9 cellular contexts compared by ENCODE assay signal in the genomic region with DNA sequence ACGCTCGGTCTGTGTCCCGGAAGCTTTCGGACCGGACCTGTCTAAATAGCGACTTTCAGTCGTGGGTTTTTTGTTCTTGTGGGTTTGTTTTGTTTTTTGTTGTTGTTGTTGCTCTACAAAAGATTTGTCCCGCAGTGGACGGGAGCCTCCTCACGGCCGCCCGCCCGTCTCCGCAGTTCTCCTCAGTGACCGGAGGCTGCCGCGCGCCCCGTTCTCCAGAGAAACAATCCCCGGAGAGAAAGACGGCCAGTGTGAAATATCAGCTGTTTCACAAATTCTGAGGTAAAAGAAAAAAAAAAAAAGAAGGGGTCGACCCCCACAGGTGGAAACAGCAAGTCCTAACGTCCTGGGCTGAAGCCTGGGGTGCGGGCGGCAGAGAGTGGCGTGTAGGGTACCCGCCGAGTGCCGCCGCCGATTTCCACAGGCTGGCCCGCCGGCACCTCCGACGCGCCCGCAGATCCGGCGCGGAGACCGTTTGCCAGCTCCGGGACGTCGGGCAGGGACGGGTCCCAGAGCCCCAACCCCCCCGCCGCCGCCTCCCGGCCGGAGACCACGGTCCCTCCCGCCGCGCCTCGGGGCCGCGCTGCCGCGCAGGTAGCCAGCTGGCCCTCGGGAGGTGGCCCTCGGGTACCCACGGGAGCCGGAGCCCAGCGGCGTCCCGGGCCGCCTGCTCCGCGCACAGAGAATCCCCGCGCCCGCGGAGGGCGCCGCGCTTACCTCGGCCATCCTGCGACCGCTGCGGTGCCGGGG. TPM values are rescaled to one million over a fixed set of nuclear protein-coding genes. Genes with fewer than 3 reads are reported as not detected.
DNase-seq lines count a peak whose midpoint lies in the region; TF ChIP-seq lines count a peak whose summit lies in the region.
"Had no signal": no experiment of that assay in that cellular context is flagged by ENCODE, and none has a peak within 500 bp of the region (broad histone marks: within the 10 kb centered on the region; RNA-seq: fewer than 3 reads in every experiment).

No MANE protein-coding gene starts in this region.

- H2AFZ ChIP-seq in neural cell (ENCODE audit: low read depth, low read length) (no peak overlapping the region), Karpas-422 (ENCODE audit: low read length) (no peak overlapping the region)

- no peak for TF ChIP-seq CTCF in BJ (IDR thresholded peaks at IDR 0.05; ENCODE audit: insufficient read depth, low read depth, low read length)
- TF ChIP-seq CTCF in esophagus muscularis mucosa (IDR thresholded peaks at IDR 0.05): no peak
- TF ChIP-seq CTCF in neural cell (IDR thresholded peaks at IDR 0.05; ENCODE audit: poor library complexity, severe bottlenecking): no peak

- H3K9ac ChIP-seq in neural cell (ENCODE audit: low read length) (no peak overlapping the region), Karpas-422 (ENCODE audit: low read length) (no peak overlapping the region)

- H3F3A ChIP-seq in neural cell (ENCODE audit: insufficient read depth, low read length, poor library complexity, severe bottlenecking): no peaks in the 10 kb centered on the region

- intact Hi-C loops in esophagus muscularis mucosa (cut with DNase I): no loop called here

- CTCF ChIA-PET in BJ (lab: Yijun Ruan, JAX): no interaction called here

- H3K4me2 ChIP-seq in neural cell (ENCODE audit: low read length) (no peak overlapping the region), Karpas-422 (ENCODE audit: low read depth, low read length, poor library complexity, severe bottlenecking) (no peak overlapping the region)

- H3K27me3 ChIP-seq in BJ (ENCODE audit: control insufficient read depth, insufficient read depth, low read length) (no peaks in the 10 kb centered on the region), esophagus muscularis mucosa (peaks cover 4 to 79% (median 33%) of the 10 kb centered on the region in 4 donors), neural cell (ENCODE audit: insufficient read depth, low read depth, low read length) (peaks cover 81% of the 10 kb centered on the region), Karpas-422 (ENCODE audit: low read length) (0 out of 2 replicates have a peak, but pooled peaks cover 2% of the 10 kb centered on the region)

- POLR2A ChIA-PET in BJ (lab: Charles Lee): no interaction called here

- H3K9me3 ChIP-seq in esophagus muscularis mucosa (no peaks in the 10 kb centered on the region), neural cell (ENCODE audit: low read length) (no peaks in the 10 kb centered on the region), Karpas-422 (ENCODE audit: low read length) (no peaks in the 10 kb centered on the region)

- H3K4me1 ChIP-seq in esophagus muscularis mucosa: peaks cover 12 to 23% (median 18%) of the 10 kb centered on the region in 4 donors
- no peaks in the 10 kb centered on the region for H3K4me1 ChIP-seq in Karpas-422 (ENCODE audit: low read length)

- no peaks in the 10 kb centered on the region for H3K9me2 ChIP-seq in neural cell (ENCODE audit: insufficient read depth, low read length)
- H3K9me2 ChIP-seq in Karpas-422 (replicated peaks; ENCODE audit: insufficient read depth, low read length): no peaks in the 10 kb centered on the region

- DNase-seq in BJ (ENCODE audit: low read depth): no peak
- DNase-seq in NCI-H69 (lab: John Stamatoyannopoulos, UW): peak; percentile 4
- peak; percentile 77 for DNase-seq in esophagus muscularis mucosa (ENCODE audit: extremely low spot score)
- DNase-seq in OCI-M2 (lab: John Stamatoyannopoulos, UW; ENCODE audit: unreplicated experiment): no peak
- DNase-seq in cerebellum (ENCODE audit: low spot score): no peak
- DNase-seq in hypothalamus (lab: John Stamatoyannopoulos, UW): no peak
- no peak for DNase-seq in Karpas-422
- DNase-seq: Kasumi-1 had no signal

- H4K20me1 ChIP-seq in neural cell (ENCODE audit: insufficient read depth): no peaks in the 10 kb centered on the region
- no peaks in the 10 kb centered on the region for H4K20me1 ChIP-seq in Karpas-422 (ENCODE audit: insufficient read depth, low read depth, low read length)

- no peak for TF ChIP-seq RAD21 in neural cell (conservative IDR thresholded peaks at IDR 0.05)

- H3K79me2 ChIP-seq in neural cell (replicated peaks; ENCODE audit: insufficient read depth, low read length) (no peaks in the 10 kb centered on the region), Karpas-422 (ENCODE audit: low read length) (no peaks in the 10 kb centered on the region)

- H3K27ac ChIP-seq in esophagus muscularis mucosa (replicated peaks in 1 of 4) (no peak overlapping the region), neural cell (ENCODE audit: low read length) (no peak overlapping the region), Karpas-422 (ENCODE audit: low read length) (no peak overlapping the region)

- 3% methylated on average over 43 of the region's 81 CpGs for WGBS in esophagus muscularis mucosa

- H3K36me3 ChIP-seq in BJ (ENCODE audit: control insufficient read depth, insufficient read depth, low read length): no peaks in the 10 kb centered on the region
- no peaks in the 10 kb centered on the region for H3K36me3 ChIP-seq in esophagus muscularis mucosa
- H3K36me3 ChIP-seq in neural cell (ENCODE audit: insufficient read depth, low read length): no peaks in the 10 kb centered on the region
- no peaks in the 10 kb centered on the region for H3K36me3 ChIP-seq in Karpas-422 (ENCODE audit: insufficient read depth, low read length)

- peak overlapping the region; percentile 46 for H3K4me3 ChIP-seq in BJ (ENCODE audit: low read depth, low read length)
- H3K4me3 ChIP-seq in esophagus muscularis mucosa: peak overlapping the region; percentile 45 to 63 (median 49)
- peak overlapping the region; percentile 62 for H3K4me3 ChIP-seq in neural cell (ENCODE audit: low read length)
- H3K4me3 ChIP-seq in Karpas-422 (ENCODE audit: low read length): no peak overlapping the region

- no peak for TF ChIP-seq EP300 in esophagus muscularis mucosa (IDR thresholded peaks at IDR 0.05)
- TF ChIP-seq EP300 in neural cell (conservative IDR thresholded peaks at IDR 0.05; ENCODE audit: poor library complexity, severe bottlenecking): no peak

- no peak for TF ChIP-seq POLR2A in esophagus muscularis mucosa (IDR thresholded peaks at IDR 0.05; ENCODE audit: low read depth)

TF ChIP-seq in neural cell, 6 proteins besides CTCF, POLR2A, EP300 and RAD21:
- TF ChIP-seq MXI1 (conservative IDR thresholded peaks at IDR 0.05; ENCODE audit: poor library complexity, severe bottlenecking): no peak
- peak; percentile 9 for TF ChIP-seq EZH2 (IDR thresholded peaks at IDR 0.05; ENCODE audit: borderline replicate concordance, insufficient read depth, low read length, poor library complexity, severe bottlenecking)

RNA-seq across cellular contexts. Expression of gene BNC1, which starts 0.5 kb away (rescaled TPM):
- 1.1 and 1.4 TPM in 2 replicates for polyA plus RNA-seq in BJ (2011; rRNA removed)
- 0.87 and 1.9 TPM in 2 replicates for polyA minus RNA-seq in BJ (2011; rRNA and poly(A)+ RNA removed)
- total RNA-seq in esophagus muscularis mucosa: under 1 TPM in 3 of 4 donors, not detected in 1; 0.11 to 0.83 (median 0.19) TPM
- not detected in 2 replicates for polyA plus RNA-seq in neural cell
- polyA minus RNA-seq in neural cell: not detected in 2 replicates
- 0.18 TPM for total RNA-seq in cerebellum
- total RNA-seq in Karpas-422 (2014; rRNA removed; shearing (Covaris generic); ENCODE audit: low replicate concordance): not detected in 2 replicates

Comparison
In these comparisons a context has a peak if more than half of its experiments do, and no peak if none do; other contexts are left out.
1. DNase-seq: peak in NCI-H69 (single experiment) and esophagus muscularis mucosa (single experiment); none in BJ (single experiment), OCI-M2 (single experiment), cerebellum (single experiment), hypothalamus (0 of 51) and Karpas-422 (single experiment).